In the genomic region with DNA sequence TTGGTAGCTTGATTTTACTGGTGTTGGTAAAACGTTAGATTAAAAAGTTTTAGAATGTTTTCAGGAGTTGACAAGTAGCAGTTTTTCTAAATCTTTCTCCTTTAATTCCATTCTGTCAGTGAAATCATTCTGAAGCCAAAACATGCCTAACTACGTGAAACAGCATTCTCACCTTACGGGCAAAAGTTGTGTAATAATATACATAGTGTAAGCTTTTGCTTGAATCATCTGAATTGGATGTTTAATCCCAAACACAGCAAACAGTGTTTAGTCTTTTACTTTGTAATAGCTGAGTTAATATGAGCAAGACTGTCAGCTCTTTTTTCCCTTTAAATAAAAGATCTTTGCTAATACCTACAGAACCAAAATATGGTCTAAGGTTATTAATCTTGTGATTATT, we compare ENCODE assay signal across 19 cellular contexts.
DNase-seq lines count a peak whose midpoint lies in the region; ATAC-seq, FAIRE-seq and TF ChIP-seq lines count a peak whose summit lies in the region.
"Had no signal": no experiment of that assay in that cellular context is flagged by ENCODE, and none has a peak within 500 bp of the region (broad histone marks: within the 10 kb centered on the region; RNA-seq: fewer than 3 reads in every experiment).

No MANE protein-coding gene starts in this region.

- FAIRE-seq in A549 (lab: Jason Lieb, UNC) = peak; percentile 28
- FAIRE-seq in K562 (lab: Jason Lieb, UNC) = no peak
- FAIRE-seq: G401.6, GM12892, GM19239 had no signal

- H3K27ac ChIP-seq in A549 (no peak overlapping the region), K562 (ENCODE audit: extremely low read depth, low read depth, low read length) (no peak overlapping the region)

- peaks cover 3% of the 10 kb centered on the region; the same call in 1 of the 2 replicates for H4K20me1 ChIP-seq in K562 (replicated peaks; ENCODE audit: control insufficient read depth, insufficient read depth, low read length)

- DNase-seq in A549 (ENCODE audit: low read depth in 1 of 2, low spot score in 1 of 2) (no peak), K562 (ENCODE audit: extremely low read depth in 1 of 4, low spot score in 3 of 4) (no peak), epithelial cell of esophagus (ENCODE audit: low read depth) (peak; percentile 68), iris pigment epithelial cell (ENCODE audit: low read depth) (peak; percentile 22), NCI-H2081 treated with DMSO at 0.1 percent for 48 hours (lab: John Stamatoyannopoulos, UW) (no peak), activated gamma-delta T cell treated with Interleukin-2 at 50 U/mL for 16 hours (no peak)
- DNase-seq: 8988T; C1 segment of cervical spinal cord; Calu3; CD4-positive, alpha-beta memory T cell; COR-L47; DND-41; H9 had no signal

- H3K9me1 ChIP-seq in K562 (ENCODE audit: control insufficient read depth, insufficient read depth, low read length) = no peaks in the 10 kb centered on the region

- H3K4me1 ChIP-seq in A549 (no peaks in the 10 kb centered on the region), K562 (replicated peaks in 1 of 2; ENCODE audit: control insufficient read depth in 2 of 2, insufficient read depth in 2 of 2, low read length in 2 of 2) (no peaks in the 10 kb centered on the region)

- POLR2A ChIA-PET in A549 (lab: Yijun Ruan, JAX) = no interaction called here
- POLR2A ChIA-PET in K562 (lab: Yijun Ruan, JAX) = interaction anchor here (0.6 to 0.9 kb wide), 4 partner anchors 9 to 191 kb away, joined by 3 to 6 read pairs (median 3); no protein-coding TSS in a partner anchor

- TF ChIP-seq EP300 in A549 (IDR thresholded peaks at IDR 0.05) = no peak
- TF ChIP-seq EP300 in K562 (IDR thresholded peaks at IDR 0.05; ENCODE audit: low read length) = no peak

- no peak overlapping the region for H3K4me3 ChIP-seq in A549
- no peak overlapping the region for H3K4me3 ChIP-seq in K562
- no peak overlapping the region for H3K4me3 ChIP-seq in epithelial cell of esophagus (ENCODE audit: low read length)
- H3K4me3 ChIP-seq: GM23338 had no signal

- in situ Hi-C loops in K562 (cut with MboI) = no loop called here

- CTCF ChIA-PET in A549 (lab: Yijun Ruan, JAX) (interaction anchor here (0.6 to 4.6 kb wide), 8 partner anchors 14 to 164 kb away, joined by 3 to 19 read pairs (median 7); no protein-coding TSS in a partner anchor), K562 (lab: Yijun Ruan, JAX; ENCODE audit: low intra/inter-chr PET ratio) (no interaction called here)

- no peak overlapping the region for H3K4me2 ChIP-seq in A549
- H3K4me2 ChIP-seq in K562 (ENCODE audit: insufficient read depth, low read length) = no peak overlapping the region
- H3K4me2 ChIP-seq: GM23338 had no signal

- TF ChIP-seq CTCF in A549 (IDR thresholded peaks at IDR 0.05) (no peak), K562 (IDR thresholded peaks at IDR 0.05 in 2 of 3, conservative IDR thresholded peaks at IDR 0.05 in 1 of 3; ENCODE audit: insufficient read depth in 2 of 3, low read depth in 1 of 3, low read length in 3 of 3) (no peak), epithelial cell of esophagus (IDR thresholded peaks at IDR 0.05; ENCODE audit: insufficient read depth, low read depth, low read length, missing control alignments) (no peak)

- no peaks in the 10 kb centered on the region for H3K79me2 ChIP-seq in K562 (ENCODE audit: control insufficient read depth, insufficient read depth, low read length)

- intact Hi-C loops in K562 (cut with micrococcal nuclease) = no loop called here

- no peaks in the 10 kb centered on the region for H3K36me3 ChIP-seq in K562 (ENCODE audit: control insufficient read depth, insufficient read depth, low read length)

- ATAC-seq in A549 (no peak), K562 (no peak), GM21515 (IDR thresholded peaks at IDR 0.05; ENCODE audit: unreplicated experiment) (no peak)
- ATAC-seq: GM23338, HCT116 had no signal

- H2AFZ ChIP-seq in K562 (ENCODE audit: low read depth, low read length) = no peak overlapping the region
- H2AFZ ChIP-seq: GM23338 had no signal

- TF ChIP-seq RAD21 in A549 (conservative IDR thresholded peaks at IDR 0.05 in 1 of 2, IDR thresholded peaks at IDR 0.05 in 1 of 2) (no peak), K562 (CRISPR knock-in tag; conservative IDR thresholded peaks at IDR 0.05 in 1 of 2, IDR thresholded peaks at IDR 0.05 in 1 of 2) (no peak)

- TF ChIP-seq POLR2A in A549 (IDR thresholded peaks at IDR 0.05; ENCODE audit: low read length) (no peak), K562 (conservative IDR thresholded peaks at IDR 0.05) (no peak)

- H3K9me3 ChIP-seq in A549 (no peaks in the 10 kb centered on the region), K562 (replicated peaks; ENCODE audit: control insufficient read depth, insufficient read depth, low read depth, low read length) (no peaks in the 10 kb centered on the region)

- WGBS in A549 (ENCODE audit: missing lambda C conversion rate) = 32% methylated on average over 3 of the region's 3 CpGs
- WGBS in K562 (ENCODE audit: insufficient coverage, low coverage, missing lambda C conversion rate) = 4% methylated on average over 3 of the region's 3 CpGs

- BruUV-seq in K562 (replicated peaks; lab: Mats Ljungman, UMichigan) = no TSS peak

- peaks cover 25 to 36% of the 10 kb centered on the region in 2 experiments for H3K27me3 ChIP-seq in K562 (ENCODE audit: control insufficient read depth in 2 of 2, insufficient read depth in 2 of 2, low read length in 2 of 2)

- H3K9ac ChIP-seq in K562 (ENCODE audit: insufficient read depth in 1 of 2, low read depth in 2 of 2, low read length in 2 of 2) = no peak overlapping the region

TF ChIP-seq in A549, 52 proteins besides CTCF, POLR2A, EP300 and RAD21:
- no peak for TF ChIP-seq JUN (IDR thresholded peaks at IDR 0.05)
- no peak for TF ChIP-seq JUNB (IDR thresholded peaks at IDR 0.05)

TF ChIP-seq in K562, 482 proteins besides CTCF, POLR2A, EP300 and RAD21:
- TF ChIP-seq, protein P1, sequence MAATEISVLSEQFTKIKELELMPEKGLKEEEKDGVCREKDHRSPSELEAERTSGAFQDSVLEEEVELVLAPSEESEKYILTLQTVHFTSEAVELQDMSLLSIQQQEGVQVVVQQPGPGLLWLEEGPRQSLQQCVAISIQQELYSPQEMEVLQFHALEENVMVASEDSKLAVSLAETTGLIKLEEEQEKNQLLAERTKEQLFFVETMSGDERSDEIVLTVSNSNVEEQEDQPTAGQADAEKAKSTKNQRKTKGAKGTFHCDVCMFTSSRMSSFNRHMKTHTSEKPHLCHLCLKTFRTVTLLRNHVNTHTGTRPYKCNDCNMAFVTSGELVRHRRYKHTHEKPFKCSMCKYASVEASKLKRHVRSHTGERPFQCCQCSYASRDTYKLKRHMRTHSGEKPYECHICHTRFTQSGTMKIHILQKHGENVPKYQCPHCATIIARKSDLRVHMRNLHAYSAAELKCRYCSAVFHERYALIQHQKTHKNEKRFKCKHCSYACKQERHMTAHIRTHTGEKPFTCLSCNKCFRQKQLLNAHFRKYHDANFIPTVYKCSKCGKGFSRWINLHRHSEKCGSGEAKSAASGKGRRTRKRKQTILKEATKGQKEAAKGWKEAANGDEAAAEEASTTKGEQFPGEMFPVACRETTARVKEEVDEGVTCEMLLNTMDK (IDR thresholded peaks at IDR 0.05; ENCODE audit: borderline replicate concordance, insufficient read depth, low read depth, low read length, poor library complexity, severe bottlenecking) = no peak
- TF ChIP-seq CEBPG (CRISPR knock-in tag; IDR thresholded peaks at IDR 0.05) (no peak), CEBPG (tag; conservative IDR thresholded peaks at IDR 0.05 in 1 of 2, IDR thresholded peaks at IDR 0.05 in 1 of 2) (peak; percentile 34 to 49; a peak in 2 of 4 replicates), CEBPB (tag; IDR thresholded peaks at IDR 0.05) (peak; percentile 48)

Comparison
In these comparisons a context has a peak if more than half of its experiments do, and no peak if none do; other contexts are left out.
1. DNase-seq: peak in epithelial cell of esophagus (single experiment) and iris pigment epithelial cell (single experiment); none in A549 (0 of 2), K562 (0 of 4), NCI-H2081 treated with DMSO at 0.1 percent for 48 hours (single experiment) and activated gamma-delta T cell treated with Interleukin-2 at 50 U/mL for 16 hours (single experiment).